ENCODE assay signal across 20 cellular contexts in the genomic region with DNA sequence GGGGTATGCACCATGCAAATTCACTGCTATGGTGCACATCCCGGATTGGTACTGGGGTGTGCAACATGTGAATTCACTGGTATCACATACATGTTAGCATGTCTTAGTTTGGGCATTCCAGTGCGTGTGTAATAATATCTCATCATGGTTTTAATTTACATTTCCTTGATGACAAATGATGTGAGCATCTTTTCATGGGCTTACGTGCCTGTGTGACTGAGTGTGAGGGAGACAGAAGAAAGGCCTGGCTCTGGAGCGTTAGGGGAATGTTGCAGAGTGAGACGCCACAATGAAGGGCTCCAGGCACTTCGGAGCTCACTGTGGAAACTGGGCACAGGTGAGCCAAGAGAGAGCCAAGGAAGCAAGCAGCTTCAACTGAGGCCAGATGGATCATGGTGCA.
"Had no signal": no experiment of that assay in that cellular context is flagged by ENCODE, and none has a peak within 500 bp of the region (broad histone marks: within the 10 kb centered on the region; RNA-seq: fewer than 3 reads in every experiment).

No MANE protein-coding gene starts in this region.

- DNase-seq: activated CD4-positive, alpha-beta T cell treated with anti-CD3 and anti-CD28 coated beads for 36 hours; activated CD8-positive, alpha-beta memory T cell treated with anti-CD3 and anti-CD28 coated beads, Interleukin-2, amount 50 U/mL, for 48 hours; activated CD8-positive, alpha-beta T cell treated with anti-CD3 and anti-CD28 coated beads, Interleukin-2, amount 10 ng/mL, durations not matched to agents 7 days and 5 days; activated naive CD4-positive, alpha-beta T cell; islet precursor cell; mammary epithelial cell; mucosa of descending colon; naive thymus-derived CD8-positive, alpha-beta T cell; nucleus accumbens; right lobe of liver; stimulated activated CD4-positive, alpha-beta T cell treated with anti-CD3 and anti-CD28 coated beads, Interleukin-1b, Interleukin-23, amount 100 ng/mL, for 48 hours; stimulated activated naive B cell treated with anti-CD40 and anti-IgM and Interleukin-4, amounts not matched to agents 10 μg/mL and 1 μg/mL and 100 μg/mL, for 72 hours; T-helper 9 cell had no signal

- H3K9me3 ChIP-seq: ascending aorta, mucosa of descending colon, prostate gland, right lobe of liver, tibial nerve had no signal

- H3K27ac Mint-ChIP-seq: activated CD4-positive, alpha-beta T cell treated with anti-CD3 and anti-CD28 coated beads for 36 hours; activated CD8-positive, alpha-beta T cell treated with anti-CD3 and anti-CD28 coated beads, Interleukin-2, amount 10 ng/mL, durations not matched to agents 7 days and 5 days; activated T-helper 1 cell treated with anti-CD3 and anti-CD28 coated beads, Interleukin-12 subunit alpha, Interleukin-12 subunit beta, Interleukin-2, Interleukin-4 antibody, amounts not matched to agents 30 ng/mL and 10 ng/mL and 1 ng/mL, durations not matched to agents 14 hours and 24 hours and 36 hours; naive thymus-derived CD8-positive, alpha-beta T cell; stimulated activated naive B cell treated with anti-CD40 and anti-IgM and Interleukin-4, amounts not matched to agents 10 μg/mL and 1 μg/mL and 100 μg/mL, for 72 hours had no signal

- H3K4me1 ChIP-seq: prostate gland had no signal

- ATAC-seq: activated CD4-positive, alpha-beta T cell treated with anti-CD3 and anti-CD28 coated beads for 36 hours; activated CD8-positive, alpha-beta T cell treated with anti-CD3 and anti-CD28 coated beads, Interleukin-2, amount 10 ng/mL, durations not matched to agents 7 days and 5 days; left lobe of liver; mucosa of descending colon; naive thymus-derived CD8-positive, alpha-beta T cell; right lobe of liver; stimulated activated naive B cell treated with anti-CD40 and anti-IgM and Interleukin-4, amounts not matched to agents 10 μg/mL and 1 μg/mL and 100 μg/mL, for 72 hours had no signal

- H3K27ac ChIP-seq: ascending aorta, cardiac muscle cell, prostate gland, right lobe of liver, tibial nerve, VCaP had no signal

- H3K36me3 ChIP-seq: ascending aorta, cardiac muscle cell, prostate gland, right lobe of liver, tibial nerve had no signal

- H3K4me3 ChIP-seq: ascending aorta, cardiac muscle cell, mucosa of descending colon, prostate gland, right lobe of liver, tibial nerve had no signal

- H3K36me3 Mint-ChIP-seq: naive thymus-derived CD8-positive, alpha-beta T cell; stimulated activated naive B cell treated with anti-CD40 and anti-IgM and Interleukin-4, amounts not matched to agents 10 μg/mL and 1 μg/mL and 100 μg/mL, for 72 hours had no signal

- H3K9me3 Mint-ChIP-seq: activated T-helper 1 cell treated with anti-CD3 and anti-CD28 coated beads, Interleukin-12 subunit alpha, Interleukin-12 subunit beta, Interleukin-2, Interleukin-4 antibody, amounts not matched to agents 30 ng/mL and 10 ng/mL and 1 ng/mL, durations not matched to agents 14 hours and 24 hours and 36 hours; naive thymus-derived CD8-positive, alpha-beta T cell; stimulated activated naive B cell treated with anti-CD40 and anti-IgM and Interleukin-4, amounts not matched to agents 10 μg/mL and 1 μg/mL and 100 μg/mL, for 72 hours had no signal

- H3K4me3 Mint-ChIP-seq: activated CD4-positive, alpha-beta T cell treated with anti-CD3 and anti-CD28 coated beads for 36 hours; activated CD8-positive, alpha-beta T cell treated with anti-CD3 and anti-CD28 coated beads, Interleukin-2, amount 10 ng/mL, durations not matched to agents 7 days and 5 days; activated T-helper 1 cell treated with anti-CD3 and anti-CD28 coated beads, Interleukin-12 subunit alpha, Interleukin-12 subunit beta, Interleukin-2, Interleukin-4 antibody, amounts not matched to agents 30 ng/mL and 10 ng/mL and 1 ng/mL, durations not matched to agents 14 hours and 24 hours and 36 hours; naive thymus-derived CD8-positive, alpha-beta T cell; stimulated activated naive B cell treated with anti-CD40 and anti-IgM and Interleukin-4, amounts not matched to agents 10 μg/mL and 1 μg/mL and 100 μg/mL, for 72 hours had no signal
